In the genomic region with DNA sequence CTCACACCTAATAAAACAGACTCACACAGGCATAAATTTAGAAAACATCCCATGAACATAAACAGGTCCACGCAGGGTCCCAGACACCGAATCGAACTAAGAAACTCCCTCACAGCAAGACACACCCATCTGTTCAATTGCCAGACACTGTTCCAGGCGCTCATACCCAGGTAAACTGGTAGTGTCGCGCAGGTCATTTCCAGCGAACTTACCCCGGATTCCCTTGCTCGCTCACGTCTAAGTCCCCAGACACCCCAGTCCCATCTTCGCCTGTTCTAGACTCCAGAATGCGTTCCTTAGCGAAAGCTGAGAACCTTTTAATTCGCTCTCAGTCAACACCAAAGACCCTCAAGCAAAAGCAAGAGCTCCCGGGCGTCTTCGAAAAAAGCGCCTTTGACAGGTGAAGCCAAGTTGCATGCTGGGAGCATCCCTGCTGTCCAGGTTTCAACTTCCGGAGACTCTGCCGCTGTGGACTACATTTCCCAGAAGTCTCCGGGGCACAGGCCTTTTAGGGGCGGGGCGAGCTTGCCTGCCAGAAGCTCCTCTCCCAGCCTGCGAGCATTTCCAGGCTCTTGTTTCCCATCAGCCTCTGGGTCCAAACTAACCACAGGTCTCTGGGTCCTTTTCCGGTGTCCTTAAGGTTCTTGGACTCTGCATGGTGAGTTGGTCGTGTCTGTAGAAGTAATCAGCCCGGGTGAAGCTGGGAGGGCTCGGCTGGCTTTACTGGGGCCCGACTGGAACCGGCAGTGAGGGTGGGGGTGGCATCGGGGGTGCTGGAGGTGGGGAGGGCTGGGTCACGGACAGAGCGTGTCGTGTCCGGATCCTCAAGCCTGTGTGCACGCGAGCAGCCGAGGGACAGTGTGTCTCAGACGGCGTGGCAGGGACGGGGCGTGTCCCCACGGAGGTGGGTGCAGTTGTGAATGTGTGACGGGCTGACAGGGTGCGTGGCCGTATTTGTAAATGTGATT, we compare ENCODE assay signal across 8 cellular contexts. TPM values are rescaled to one million over a fixed set of nuclear protein-coding genes. Genes with fewer than 3 reads are reported as not detected.
DNase-seq lines count a peak whose midpoint lies in the region; ATAC-seq, FAIRE-seq and TF ChIP-seq lines count a peak whose summit lies in the region.

A gene (plus strand): TSS at position 535 of the 968 bp plus-strand sequence. CDS start 6,184 bp downstream, outside the sequence.

- H3K79me2 ChIP-seq in GM12878 (ENCODE audit: control insufficient read depth, insufficient read depth, low read length), result no peaks in the 10 kb centered on the region

- H3K27ac ChIP-seq in GM12878 (ENCODE audit: control insufficient read depth, insufficient read depth), result peak within 1 kb of the TSS; percentile 29; the same call in 1 of the 2 replicates
- H3K27ac ChIP-seq in aorta (ENCODE audit: low read depth in 1 of 2, low read length in 2 of 2), result no peak within 1 kb of the TSS

- peak within 1 kb of the TSS; percentile 87 for H3K4me2 ChIP-seq in GM12878 (ENCODE audit: control insufficient read depth, insufficient read depth)

- peaks cover 1% of the 10 kb centered on the region; the same call in 1 of the 3 replicates for H3K9me3 ChIP-seq in GM12878 (replicated peaks; ENCODE audit: control insufficient read depth, insufficient read depth, low read length)
- H3K9me3 ChIP-seq in aorta (ENCODE audit: control insufficient read depth, low read length), result peaks cover 1% of the 10 kb centered on the region

- H3K36me3 ChIP-seq in GM12878 (ENCODE audit: control insufficient read depth in 2 of 2, insufficient read depth in 2 of 2, low read length in 1 of 2) (peaks cover 0 to 4% of the 10 kb centered on the region in 2 experiments; a peak in 1 of 4 replicates), aorta (ENCODE audit: control insufficient read depth in 1 of 2, insufficient read depth in 2 of 2, low read length in 1 of 2) (no peaks in the 10 kb centered on the region)

- in situ Hi-C loops in GM12878 (cut with MboI), result no loop called here

- peak within 1 kb of the TSS; percentile 98 for H2AFZ ChIP-seq in GM12878 (ENCODE audit: control insufficient read depth, low read depth, low read length)

- SMC1A ChIA-PET in GM12878 (lab: Charles Lee; ENCODE audit: uncharacterized antibody, unreplicated experiment), result interaction anchor here (1.6 to 1.7 kb wide), 2 partner anchors 17 to 75 kb away, joined by 3 to 5 read pairs; no protein-coding TSS in a partner anchor

- intact Hi-C loops in GM12878 (cut with micrococcal nuclease; ENCODE audit: unreplicated experiment) (no loop called here), aorta (cut with DNase I) (loop anchor here in 1 of 2 donors (10.0 kb wide), 1 partner anchor 128 kb away; a partner anchor contains a TSS)

- FAIRE-seq in GM12878 (lab: Jason Lieb, UNC), result peak; percentile 86

- peak within 1 kb of the TSS; percentile 73 for H3K4me3 ChIP-seq in GM12878
- H3K4me3 ChIP-seq in aorta (ENCODE audit: low read length in 2 of 2), result peak within 1 kb of the TSS; percentile 35 to 37

- no TSS peak for BruUV-seq in GM12878 (replicated peaks; lab: Mats Ljungman, UMichigan)

- peak; percentile 36 for DNase-seq in GF-D8 (lab: John Stamatoyannopoulos, UW)
- peak; percentile 70 for DNase-seq in NCI-H187 treated with DMSO at 0.1 percent for 48 hours (lab: John Stamatoyannopoulos, UW)
- DNase-seq in T-helper 9 cell, result peak; percentile 71
- DNase-seq in GM12878 (ENCODE audit: low read depth, low spot score), result peak; percentile 28
- DNase-seq in hypothalamus (lab: John Stamatoyannopoulos, UW), result peak; percentile 40 to 94 (median 84)
- peak; percentile 92 for DNase-seq in renal cortical epithelial cell (ENCODE audit: low read depth)
- DNase-seq in aorta, result peak; percentile 94 to 95

- TF ChIP-seq EP300 in GM12878 (IDR thresholded peaks at IDR 0.05; ENCODE audit: borderline replicate concordance in 1 of 2, control insufficient read depth in 1 of 2, low read depth in 2 of 2, low read length in 2 of 2), result no peak

- H3K9ac ChIP-seq in GM12878 (ENCODE audit: control insufficient read depth, insufficient read depth, low read length), result peak within 1 kb of the TSS; percentile 57; the same call in 1 of the 2 replicates

- TF ChIP-seq CTCF in GM12878 (IDR thresholded peaks at IDR 0.05 in 2 of 3, conservative IDR thresholded peaks at IDR 0.05 in 1 of 3; ENCODE audit: control insufficient read depth in 2 of 3, extremely low read depth in 1 of 3, insufficient read depth in 1 of 3, low read depth in 3 of 3, low read length in 3 of 3), result no peak

- no peaks in the 10 kb centered on the region for H3K27me3 ChIP-seq in GM12878 (replicated peaks in 1 of 2; ENCODE audit: control insufficient read depth in 2 of 2, insufficient read depth in 2 of 2, low read length in 1 of 2)
- H3K27me3 ChIP-seq in aorta (ENCODE audit: control insufficient read depth in 1 of 2, insufficient read depth in 2 of 2, low read length in 1 of 2), result no peaks in the 10 kb centered on the region

- TF ChIP-seq RAD21 in GM12878 (IDR thresholded peaks at IDR 0.05; ENCODE audit: insufficient read depth, low read depth, low read length), result no peak

- H4K20me1 ChIP-seq in GM12878 (ENCODE audit: control insufficient read depth, insufficient read depth), result no peaks in the 10 kb centered on the region

- ATAC-seq in HG02642 (IDR thresholded peaks at IDR 0.05; ENCODE audit: poor library complexity, unreplicated experiment), result peak; percentile 95
- ATAC-seq in GM12878, result peak; percentile 98
- ATAC-seq in aorta (ENCODE audit: low FRiP score), result peak; percentile 97

- RAD21 ChIA-PET in GM12878 (lab: Charles Lee; ENCODE audit: unreplicated experiment), result interaction anchor here (0.8 to 1.0 kb wide), 4 partner anchors 17 to 159 kb away, joined by 4 read pairs; a partner anchor contains a TSS

- 30% methylated on average over 46 of the region's 46 CpGs for WGBS in GM12878 (ENCODE audit: insufficient coverage, insufficient replicate concordance, low lambda C conversion rate, missing lambda C conversion rate)
- WGBS in aorta, 2 donors, result 4% methylated on average over 46 of the region's 46 CpGs

- CTCF ChIA-PET in GM12878 (lab: Yijun Ruan, JAX), result interaction anchor here (1.0 to 1.3 kb wide), 2 partner anchors 17 to 83 kb away, joined by 3 to 4 read pairs; no protein-coding TSS in a partner anchor

- POLR2A ChIA-PET in GM12878 (lab: Charles Lee), result no interaction called here

- H3K4me1 ChIP-seq in GM12878 (ENCODE audit: control insufficient read depth, insufficient read depth, low read length) (peaks cover 3% of the 10 kb centered on the region), aorta (ENCODE audit: control insufficient read depth in 1 of 2, insufficient read depth in 2 of 2, low read length in 2 of 2) (no peaks in the 10 kb centered on the region)

- TF ChIP-seq POLR2A in GM12878 (IDR thresholded peaks at IDR 0.05; ENCODE audit: low read depth, low read length), result peak; percentile 27; the same call in 1 of the 2 replicates

TF ChIP-seq in GM12878, 131 proteins besides CTCF, POLR2A, EP300 and RAD21 (continues in another document):
- TF ChIP-seq HCFC1 (IDR thresholded peaks at IDR 0.05; ENCODE audit: low read length) (peak; percentile 86), SPI1 (IDR thresholded peaks at IDR 0.05; ENCODE audit: borderline replicate concordance, insufficient read depth, low read depth, low read length) (no peak), ZNF622 (IDR thresholded peaks at IDR 0.05) (no peak), CHD2 (IDR thresholded peaks at IDR 0.05; ENCODE audit: borderline replicate concordance, low read depth, low read length) (no peak), RUNX3 (IDR thresholded peaks at IDR 0.05; ENCODE audit: low read length) (peak; percentile 49), HDAC2 (IDR thresholded peaks at IDR 0.05) (no peak)
- TF ChIP-seq, protein P1, sequence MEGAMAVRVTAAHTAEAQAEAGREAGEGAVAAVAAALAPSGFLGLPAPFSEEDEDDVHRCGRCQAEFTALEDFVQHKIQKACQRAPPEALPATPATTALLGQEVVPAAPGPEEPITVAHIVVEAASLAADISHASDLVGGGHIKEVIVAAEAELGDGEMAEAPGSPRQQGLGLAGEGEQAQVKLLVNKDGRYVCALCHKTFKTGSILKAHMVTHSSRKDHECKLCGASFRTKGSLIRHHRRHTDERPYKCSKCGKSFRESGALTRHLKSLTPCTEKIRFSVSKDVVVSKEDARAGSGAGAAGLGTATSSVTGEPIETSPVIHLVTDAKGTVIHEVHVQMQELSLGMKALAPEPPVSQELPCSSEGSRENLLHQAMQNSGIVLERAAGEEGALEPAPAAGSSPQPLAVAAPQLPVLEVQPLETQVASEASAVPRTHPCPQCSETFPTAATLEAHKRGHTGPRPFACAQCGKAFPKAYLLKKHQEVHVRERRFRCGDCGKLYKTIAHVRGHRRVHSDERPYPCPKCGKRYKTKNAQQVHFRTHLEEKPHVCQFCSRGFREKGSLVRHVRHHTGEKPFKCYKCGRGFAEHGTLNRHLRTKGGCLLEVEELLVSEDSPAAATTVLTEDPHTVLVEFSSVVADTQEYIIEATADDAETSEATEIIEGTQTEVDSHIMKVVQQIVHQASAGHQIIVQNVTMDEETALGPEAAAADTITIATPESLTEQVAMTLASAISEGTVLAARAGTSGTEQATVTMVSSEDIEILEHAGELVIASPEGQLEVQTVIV (IDR thresholded peaks at IDR 0.05; ENCODE audit: borderline replicate concordance, partially characterized antibody), result no peak

RNA-seq across cellular contexts. Expression of the gene that starts here (rescaled TPM):
- total RNA-seq in GM12878 (2013; cell fraction: nucleolus; rRNA removed), result 40.7 and 62.8 TPM in 2 replicates
- 4.3 and 4.9 TPM in 2 replicates for total RNA-seq in GM12878 (2014; rRNA removed)
- 7.8 and 7.9 TPM in 2 replicates for total RNA-seq in GM12878 (2014; rRNA removed; fragmentation: Illumina TruSeq; extraction: Trizol)
- total RNA-seq in GM12878 (2021), result 5.1 and 5.4 TPM in 2 replicates
- polyA plus RNA-seq in GM12878 (2011; ENCODE audit: low read depth), result 2.7 TPM
- 5.6 and 11.4 TPM in 2 replicates for polyA plus RNA-seq in GM12878 (2011; rRNA removed)
- polyA plus RNA-seq in GM12878 (2011; cell fraction: cytosol; rRNA removed), result 1.5 and 2.6 TPM in 2 replicates
- polyA plus RNA-seq in GM12878 (2011; cell fraction: nucleus; rRNA removed), result 4.8 and 5.6 TPM in 2 replicates
- polyA plus RNA-seq in GM12878 (2012), result 3.9 and 4.4 TPM in 2 replicates
- polyA plus RNA-seq in GM12878 (2014; fragmentation: Illumina TruSeq; extraction: Trizol), result 3.0 and 6.7 TPM in 2 replicates
- polyA plus RNA-seq in GM12878 (2014; fragmentation: Nextera tagmentation; extraction: Ambion mirVana), result 1 to 10 TPM; 2.2 to 2.4 TPM
- 3.1 and 3.8 TPM in 2 replicates for polyA plus RNA-seq in GM12878 (2014; rRNA removed)
- polyA plus RNA-seq in GM12878 (2016; fragmentation: Nextera tagmentation; extraction: Ambion mirVana), result 1 to 10 TPM; 3.0 to 3.6 TPM
- 4.8 and 5.4 TPM in 2 replicates for polyA minus RNA-seq in GM12878 (2011; rRNA and poly(A)+ RNA removed)
- 2.0 and 5.5 TPM in 2 replicates for polyA minus RNA-seq in GM12878 (2011; cell fraction: cytosol; rRNA and poly(A)+ RNA removed)
- 5.4 and 6.1 TPM in 2 replicates for polyA minus RNA-seq in GM12878 (2011; cell fraction: nucleus; rRNA and poly(A)+ RNA removed)
- 5.4 and 20.7 TPM in 2 replicates for total RNA-seq in renal cortical epithelial cell
- total RNA-seq in aorta, result 10 to 100 TPM; 12.0 to 15.2 TPM
- polyA plus RNA-seq in aorta, result 1 to 10 TPM; 3.9 to 4.5 TPM

Comparison
In these comparisons a context has a peak if more than half of its experiments do, and no peak if none do; other contexts are left out.
1. DNase-seq: peak in every context shown above with its lines; median percentile 94 in aorta; 92 in renal cortical epithelial cell; 84 in hypothalamus; 71 in T-helper 9 cell; 70 in NCI-H187 treated with DMSO at 0.1 percent for 48 hours; 36 in GF-D8; 28 in GM12878.